In the genomic region with DNA sequence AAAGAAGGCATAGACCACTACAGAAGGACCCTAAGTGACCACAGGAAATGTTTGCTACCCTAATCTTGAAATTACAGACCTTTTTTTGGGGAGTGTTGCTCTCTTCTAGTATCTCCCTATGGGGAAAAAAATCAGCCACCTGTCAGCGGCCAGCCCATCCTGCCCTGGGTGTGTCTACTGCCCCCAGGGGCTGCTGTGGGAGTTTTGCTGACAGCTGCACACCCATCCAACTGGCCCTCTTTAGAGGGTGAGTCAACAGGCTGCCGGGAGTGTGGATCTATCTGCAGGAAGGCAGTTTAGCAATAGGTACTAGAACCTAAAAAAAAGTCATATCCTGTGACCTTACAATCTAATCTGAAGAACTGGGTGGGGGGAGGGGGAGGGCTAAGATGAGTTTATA, we compare ENCODE assay signal across 8 cellular contexts.
A peak's percentile ranks its signal among the peaks of the same experiment; 100 is the strongest.
DNase-seq lines count a peak whose midpoint lies in the region; ATAC-seq and TF ChIP-seq lines count a peak whose summit lies in the region.

No MANE protein-coding gene starts in this region.

- peak; percentile 41 for DNase-seq in stimulated activated CD4-positive, alpha-beta T cell treated with anti-CD3 and anti-CD28 coated beads, Interleukin-1b, Interleukin-23, amount 100 ng/mL, for 48 hours
- no peak for DNase-seq in stimulated activated CD4-positive, alpha-beta T cell treated with anti-CD3 and anti-CD28 coated beads, Interleukin-2, amount 100 ng/mL, for 48 hours
- peak; percentile 30 for DNase-seq in NCI-H748 treated with DMSO at 0.1 percent for 48 hours (lab: John Stamatoyannopoulos, UW)
- DNase-seq in DMS79 treated with DMSO at 0.1 percent for 48 hours (lab: John Stamatoyannopoulos, UW) = no peak

- H3K27me3 Mint-ChIP-seq in dendritic cell treated with granulocyte-macrophage colony-stimulating factor and Interleukin-4, amounts not matched to agents 40 ng/mL and 50 ng/mL, for 4 days = peaks cover 4% of the 10 kb centered on the region
- peaks cover 34% of the 10 kb centered on the region for H3K27me3 Mint-ChIP-seq in nephron (ENCODE audit: low read depth)

- peak overlapping the region; percentile 58 for H3K27ac Mint-ChIP-seq in dendritic cell treated with granulocyte-macrophage colony-stimulating factor and Interleukin-4, amounts not matched to agents 40 ng/mL and 50 ng/mL, for 4 days
- peak overlapping the region; percentile 26 to 56 (median 35) for H3K27ac Mint-ChIP-seq in nephron

- no peak for TF ChIP-seq CTCF in nephron (IDR thresholded peaks at IDR 0.05; ENCODE audit: unreplicated experiment in 3 of 3)

- no peak for ATAC-seq in HG03097 (IDR thresholded peaks at IDR 0.05; ENCODE audit: low FRiP score, unreplicated experiment)
- ATAC-seq in HG02970 (IDR thresholded peaks at IDR 0.05; ENCODE audit: low FRiP score, unreplicated experiment) = no peak

- H3K36me3 Mint-ChIP-seq in dendritic cell treated with granulocyte-macrophage colony-stimulating factor and Interleukin-4, amounts not matched to agents 40 ng/mL and 50 ng/mL, for 4 days (ENCODE audit: low read depth) = peaks cover 40% of the 10 kb centered on the region
- no peaks in the 10 kb centered on the region for H3K36me3 Mint-ChIP-seq in nephron (ENCODE audit: low read depth)

- intact Hi-C loops in dendritic cell treated with granulocyte-macrophage colony-stimulating factor and Interleukin-4, amounts not matched to agents 40 ng/mL and 50 ng/mL, for 4 days (cut with micrococcal nuclease) = no loop called here

- no peak overlapping the region for H3K4me3 Mint-ChIP-seq in dendritic cell treated with granulocyte-macrophage colony-stimulating factor and Interleukin-4, amounts not matched to agents 40 ng/mL and 50 ng/mL, for 4 days
- H3K4me3 Mint-ChIP-seq in nephron = peak overlapping the region in 2 of 3 experiments; percentile 27 to 84

- no peaks in the 10 kb centered on the region for H3K9me3 Mint-ChIP-seq in dendritic cell treated with granulocyte-macrophage colony-stimulating factor and Interleukin-4, amounts not matched to agents 40 ng/mL and 50 ng/mL, for 4 days
- H3K9me3 Mint-ChIP-seq in nephron = no peaks in the 10 kb centered on the region

- peaks cover 85% of the 10 kb centered on the region for H3K4me1 Mint-ChIP-seq in dendritic cell treated with granulocyte-macrophage colony-stimulating factor and Interleukin-4, amounts not matched to agents 40 ng/mL and 50 ng/mL, for 4 days (ENCODE audit: low read depth)
- peaks cover 55% of the 10 kb centered on the region for H3K4me1 Mint-ChIP-seq in nephron

Comparison
In these comparisons a context has a peak if more than half of its experiments do, and no peak if none do; other contexts are left out.
1. DNase-seq: peak in stimulated activated CD4-positive, alpha-beta T cell treated with anti-CD3 and anti-CD28 coated beads, Interleukin-1b, Interleukin-23, amount 100 ng/mL, for 48 hours (single experiment) and NCI-H748 treated with DMSO at 0.1 percent for 48 hours (single experiment); none in stimulated activated CD4-positive, alpha-beta T cell treated with anti-CD3 and anti-CD28 coated beads, Interleukin-2, amount 100 ng/mL, for 48 hours (0 of 2) and DMS79 treated with DMSO at 0.1 percent for 48 hours (single experiment).